In genomic region chr1:23800396-23801337, GRCh38 we compare ENCODE assay signal across 1 cellular context.
TF ChIP-seq lines count a peak whose summit lies in the region.

GALE (minus strand) TSS chr1:23800754; CDS start chr1:23799007, 1,747 bp downstream.

TF ChIP-seq in HepG2, 621 proteins besides CTCF, POLR2A, EP300 and RAD21 (continued from another document and continues in another):
- TF ChIP-seq, protein P1, sequence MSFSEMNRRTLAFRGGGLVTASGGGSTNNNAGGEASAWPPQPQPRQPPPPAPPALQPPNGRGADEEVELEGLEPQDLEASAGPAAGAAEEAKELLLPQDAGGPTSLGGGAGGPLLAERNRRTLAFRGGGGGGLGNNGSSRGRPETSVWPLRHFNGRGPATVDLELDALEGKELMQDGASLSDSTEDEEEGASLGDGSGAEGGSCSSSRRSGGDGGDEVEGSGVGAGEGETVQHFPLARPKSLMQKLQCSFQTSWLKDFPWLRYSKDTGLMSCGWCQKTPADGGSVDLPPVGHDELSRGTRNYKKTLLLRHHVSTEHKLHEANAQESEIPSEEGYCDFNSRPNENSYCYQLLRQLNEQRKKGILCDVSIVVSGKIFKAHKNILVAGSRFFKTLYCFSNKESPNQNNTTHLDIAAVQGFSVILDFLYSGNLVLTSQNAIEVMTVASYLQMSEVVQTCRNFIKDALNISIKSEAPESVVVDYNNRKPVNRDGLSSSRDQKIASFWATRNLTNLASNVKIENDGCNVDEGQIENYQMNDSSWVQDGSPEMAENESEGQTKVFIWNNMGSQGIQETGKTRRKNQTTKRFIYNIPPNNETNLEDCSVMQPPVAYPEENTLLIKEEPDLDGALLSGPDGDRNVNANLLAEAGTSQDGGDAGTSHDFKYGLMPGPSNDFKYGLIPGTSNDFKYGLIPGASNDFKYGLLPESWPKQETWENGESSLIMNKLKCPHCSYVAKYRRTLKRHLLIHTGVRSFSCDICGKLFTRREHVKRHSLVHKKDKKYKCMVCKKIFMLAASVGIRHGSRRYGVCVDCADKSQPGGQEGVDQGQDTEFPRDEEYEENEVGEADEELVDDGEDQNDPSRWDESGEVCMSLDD (CRISPR knock-in tag; IDR thresholded peaks at IDR 0.05; ENCODE audit: borderline replicate concordance) = no peak
- TF ChIP-seq NFE2 (CRISPR knock-in tag; IDR thresholded peaks at IDR 0.05) (no peak), MED8 (CRISPR knock-in tag; IDR thresholded peaks at IDR 0.05; ENCODE audit: insufficient replicate concordance) (peak; percentile 57), DZIP1 (CRISPR knock-in tag; IDR thresholded peaks at IDR 0.05) (peak; percentile 41; the same call in 1 of the 2 replicates), ZNF235 (CRISPR knock-in tag; IDR thresholded peaks at IDR 0.05; ENCODE audit: borderline replicate concordance) (0 out of 2 replicates have a peak, but pooled peaks have one; percentile 53), ZNF329 (CRISPR knock-in tag; IDR thresholded peaks at IDR 0.05; ENCODE audit: low read depth) (peak; percentile 70; the same call in 1 of the 2 replicates), SMAD9 (CRISPR knock-in tag; IDR thresholded peaks at IDR 0.05) (no peak; the same call in 1 of the 2 replicates), ZNF460 (CRISPR knock-in tag; IDR thresholded peaks at IDR 0.05; ENCODE audit: borderline replicate concordance) (no peak), CENPX (CRISPR knock-in tag; IDR thresholded peaks at IDR 0.05) (no peak), HMG20B (CRISPR knock-in tag; conservative IDR thresholded peaks at IDR 0.05) (no peak), GPN1 (CRISPR knock-in tag; IDR thresholded peaks at IDR 0.05; ENCODE audit: borderline replicate concordance) (0 out of 2 replicates have a peak, but pooled peaks have one; percentile 10), HNRNPK (IDR thresholded peaks at IDR 0.05; ENCODE audit: low read depth, low read length, poor library complexity, severe bottlenecking) (peak; percentile 78), MATR3 (CRISPR knock-in tag; IDR thresholded peaks at IDR 0.05) (no peak), HNRNPLL (IDR thresholded peaks at IDR 0.05; ENCODE audit: low read depth, low read length, poor library complexity, severe bottlenecking) (peak; percentile 97), MAFK (conservative IDR thresholded peaks at IDR 0.05 in 1 of 2, IDR thresholded peaks at IDR 0.05 in 1 of 2; ENCODE audit: low read length in 2 of 2) (no peak), RFX5 (IDR thresholded peaks at IDR 0.05; ENCODE audit: low read depth, low read length) (no peak), ZNF878 (CRISPR knock-in tag; IDR thresholded peaks at IDR 0.05) (peak; percentile 62; the same call in 1 of the 2 replicates), ZNF546 (CRISPR knock-in tag; conservative IDR thresholded peaks at IDR 0.05) (0 out of 2 replicates have a peak, but pooled peaks have one; percentile 26), MED13 (CRISPR knock-in tag; IDR thresholded peaks at IDR 0.05) (no peak), ZNF615 (CRISPR knock-in tag; IDR thresholded peaks at IDR 0.05; ENCODE audit: borderline replicate concordance) (no peak), POLR2AphosphoS5 (IDR thresholded peaks at IDR 0.05; ENCODE audit: low read depth, low read length) (peak; percentile 86), MTF1 (CRISPR knock-in tag; IDR thresholded peaks at IDR 0.05) (no peak; the same call in 1 of the 2 replicates), ZNF260 (CRISPR knock-in tag; IDR thresholded peaks at IDR 0.05; ENCODE audit: borderline replicate concordance, low read depth) (no peak), ZNF30 (CRISPR knock-in tag; IDR thresholded peaks at IDR 0.05) (no peak), ZNF326 (CRISPR knock-in tag; IDR thresholded peaks at IDR 0.05; ENCODE audit: borderline replicate concordance) (no peak), GATAD2A (CRISPR knock-in tag; IDR thresholded peaks at IDR 0.05) (0 out of 2 replicates have a peak, but pooled peaks have one; percentile 26), TOPORS (CRISPR knock-in tag; IDR thresholded peaks at IDR 0.05) (no peak), KMT2A (CRISPR knock-in tag; IDR thresholded peaks at IDR 0.05) (peak; percentile 1; the same call in 1 of the 2 replicates), CENPT (CRISPR knock-in tag; IDR thresholded peaks at IDR 0.05; ENCODE audit: low read depth) (0 out of 2 replicates have a peak, but pooled peaks have one; percentile 36)
- TF ChIP-seq, protein P2, sequence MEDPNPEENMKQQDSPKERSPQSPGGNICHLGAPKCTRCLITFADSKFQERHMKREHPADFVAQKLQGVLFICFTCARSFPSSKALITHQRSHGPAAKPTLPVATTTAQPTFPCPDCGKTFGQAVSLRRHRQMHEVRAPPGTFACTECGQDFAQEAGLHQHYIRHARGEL (CRISPR knock-in tag; IDR thresholded peaks at IDR 0.05) = no peak
- TF ChIP-seq, protein P3, sequence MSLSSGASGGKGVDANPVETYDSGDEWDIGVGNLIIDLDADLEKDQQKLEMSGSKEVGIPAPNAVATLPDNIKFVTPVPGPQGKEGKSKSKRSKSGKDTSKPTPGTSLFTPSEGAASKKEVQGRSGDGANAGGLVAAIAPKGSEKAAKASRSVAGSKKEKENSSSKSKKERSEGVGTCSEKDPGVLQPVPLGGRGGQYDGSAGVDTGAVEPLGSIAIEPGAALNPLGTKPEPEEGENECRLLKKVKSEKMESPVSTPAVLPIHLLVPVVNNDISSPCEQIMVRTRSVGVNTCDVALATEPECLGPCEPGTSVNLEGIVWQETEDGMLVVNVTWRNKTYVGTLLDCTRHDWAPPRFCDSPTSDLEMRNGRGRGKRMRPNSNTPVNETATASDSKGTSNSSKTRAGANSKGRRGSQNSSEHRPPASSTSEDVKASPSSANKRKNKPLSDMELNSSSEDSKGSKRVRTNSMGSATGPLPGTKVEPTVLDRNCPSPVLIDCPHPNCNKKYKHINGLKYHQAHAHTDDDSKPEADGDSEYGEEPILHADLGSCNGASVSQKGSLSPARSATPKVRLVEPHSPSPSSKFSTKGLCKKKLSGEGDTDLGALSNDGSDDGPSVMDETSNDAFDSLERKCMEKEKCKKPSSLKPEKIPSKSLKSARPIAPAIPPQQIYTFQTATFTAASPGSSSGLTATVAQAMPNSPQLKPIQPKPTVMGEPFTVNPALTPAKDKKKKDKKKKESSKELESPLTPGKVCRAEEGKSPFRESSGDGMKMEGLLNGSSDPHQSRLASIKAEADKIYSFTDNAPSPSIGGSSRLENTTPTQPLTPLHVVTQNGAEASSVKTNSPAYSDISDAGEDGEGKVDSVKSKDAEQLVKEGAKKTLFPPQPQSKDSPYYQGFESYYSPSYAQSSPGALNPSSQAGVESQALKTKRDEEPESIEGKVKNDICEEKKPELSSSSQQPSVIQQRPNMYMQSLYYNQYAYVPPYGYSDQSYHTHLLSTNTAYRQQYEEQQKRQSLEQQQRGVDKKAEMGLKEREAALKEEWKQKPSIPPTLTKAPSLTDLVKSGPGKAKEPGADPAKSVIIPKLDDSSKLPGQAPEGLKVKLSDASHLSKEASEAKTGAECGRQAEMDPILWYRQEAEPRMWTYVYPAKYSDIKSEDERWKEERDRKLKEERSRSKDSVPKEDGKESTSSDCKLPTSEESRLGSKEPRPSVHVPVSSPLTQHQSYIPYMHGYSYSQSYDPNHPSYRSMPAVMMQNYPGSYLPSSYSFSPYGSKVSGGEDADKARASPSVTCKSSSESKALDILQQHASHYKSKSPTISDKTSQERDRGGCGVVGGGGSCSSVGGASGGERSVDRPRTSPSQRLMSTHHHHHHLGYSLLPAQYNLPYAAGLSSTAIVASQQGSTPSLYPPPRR (CRISPR knock-in tag; IDR thresholded peaks at IDR 0.05; ENCODE audit: borderline replicate concordance) = no peak; the same call in 1 of the 2 replicates
- TF ChIP-seq, protein P4, sequence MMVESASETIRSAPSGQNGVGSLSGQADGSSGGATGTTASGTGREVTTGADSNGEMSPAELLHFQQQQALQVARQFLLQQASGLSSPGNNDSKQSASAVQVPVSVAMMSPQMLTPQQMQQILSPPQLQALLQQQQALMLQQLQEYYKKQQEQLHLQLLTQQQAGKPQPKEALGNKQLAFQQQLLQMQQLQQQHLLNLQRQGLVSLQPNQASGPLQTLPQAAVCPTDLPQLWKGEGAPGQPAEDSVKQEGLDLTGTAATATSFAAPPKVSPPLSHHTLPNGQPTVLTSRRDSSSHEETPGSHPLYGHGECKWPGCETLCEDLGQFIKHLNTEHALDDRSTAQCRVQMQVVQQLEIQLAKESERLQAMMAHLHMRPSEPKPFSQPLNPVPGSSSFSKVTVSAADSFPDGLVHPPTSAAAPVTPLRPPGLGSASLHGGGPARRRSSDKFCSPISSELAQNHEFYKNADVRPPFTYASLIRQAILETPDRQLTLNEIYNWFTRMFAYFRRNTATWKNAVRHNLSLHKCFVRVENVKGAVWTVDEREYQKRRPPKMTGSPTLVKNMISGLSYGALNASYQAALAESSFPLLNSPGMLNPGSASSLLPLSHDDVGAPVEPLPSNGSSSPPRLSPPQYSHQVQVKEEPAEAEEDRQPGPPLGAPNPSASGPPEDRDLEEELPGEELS (CRISPR knock-in tag; IDR thresholded peaks at IDR 0.05) = peak; percentile 55
- TF ChIP-seq, protein P5, sequence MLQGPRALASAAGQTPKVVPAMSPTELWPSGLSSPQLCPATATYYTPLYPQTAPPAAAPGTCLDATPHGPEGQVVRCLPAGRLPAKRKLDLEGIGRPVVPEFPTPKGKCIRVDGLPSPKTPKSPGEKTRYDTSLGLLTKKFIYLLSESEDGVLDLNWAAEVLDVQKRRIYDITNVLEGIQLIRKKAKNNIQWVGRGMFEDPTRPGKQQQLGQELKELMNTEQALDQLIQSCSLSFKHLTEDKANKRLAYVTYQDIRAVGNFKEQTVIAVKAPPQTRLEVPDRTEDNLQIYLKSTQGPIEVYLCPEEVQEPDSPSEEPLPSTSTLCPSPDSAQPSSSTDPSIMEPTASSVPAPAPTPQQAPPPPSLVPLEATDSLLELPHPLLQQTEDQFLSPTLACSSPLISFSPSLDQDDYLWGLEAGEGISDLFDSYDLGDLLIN (CRISPR knock-in tag; IDR thresholded peaks at IDR 0.05; ENCODE audit: borderline replicate concordance) = no peak; the same call in 1 of the 2 replicates
- TF ChIP-seq, protein P6, sequence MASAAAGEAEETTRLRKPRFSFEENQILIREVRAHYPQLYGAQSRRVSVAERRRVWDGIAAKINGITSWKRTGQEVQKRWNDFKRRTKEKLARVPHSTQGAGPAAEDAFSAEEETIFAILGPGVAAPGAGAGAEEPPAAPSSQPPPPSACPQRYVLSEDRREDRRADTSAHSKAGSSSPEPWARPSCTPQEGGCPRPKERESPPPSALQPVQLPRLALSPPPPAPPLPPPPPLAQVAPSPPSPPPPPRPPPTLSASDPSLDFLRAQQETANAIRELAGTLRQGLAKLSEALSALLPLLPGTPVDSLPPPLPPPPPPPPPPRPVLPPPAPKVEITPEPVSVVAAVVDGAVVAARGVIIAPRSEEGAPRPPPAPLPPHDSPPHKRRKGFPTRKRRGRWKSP (CRISPR knock-in tag; IDR thresholded peaks at IDR 0.05) = peak; percentile 18; the same call in 1 of the 2 replicates
